In the genomic region with DNA sequence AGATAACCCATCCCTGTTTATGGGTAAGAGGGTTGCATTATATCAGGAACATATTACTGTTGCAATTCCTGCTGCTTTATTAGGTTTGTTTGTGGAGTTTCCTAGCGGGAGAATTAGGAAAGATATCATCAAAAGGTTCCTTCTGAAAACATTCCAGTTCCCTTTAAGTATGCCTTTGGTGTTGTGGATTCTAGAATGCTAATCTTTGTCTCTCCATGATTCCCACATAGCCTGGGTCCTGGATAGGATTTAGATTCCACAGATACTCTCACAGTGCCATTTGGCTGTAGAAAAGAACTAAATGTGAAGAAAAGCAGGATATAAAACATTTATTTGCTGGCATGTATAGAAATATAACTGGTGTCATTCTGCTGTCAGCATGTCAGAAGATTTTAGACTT, we compare ENCODE assay signal across 23 cellular contexts.
"Had no signal": no experiment of that assay in that cellular context is flagged by ENCODE, and none has a peak within 500 bp of the region (broad histone marks: within the 10 kb centered on the region; RNA-seq: fewer than 3 reads in every experiment).

No MANE protein-coding gene starts in this region.

- H3K27me3 ChIP-seq: esophagus squamous epithelium, gastrocnemius medialis, heart right ventricle, left lung had no signal

- H3K4me1 ChIP-seq: esophagus squamous epithelium, gastrocnemius medialis, heart right ventricle, left lung, lower lobe of right lung had no signal

- H3K4me3 Mint-ChIP-seq: naive thymus-derived CD4-positive, alpha-beta T cell had no signal

- H3K27ac ChIP-seq: coronary artery, dorsolateral prefrontal cortex, epithelial cell of prostate, esophagus squamous epithelium, gastrocnemius medialis, heart right ventricle, left lung, lower lobe of right lung had no signal

- H3K9me3 ChIP-seq: esophagus squamous epithelium, gastrocnemius medialis, left lung, lower lobe of right lung had no signal

- ATAC-seq: esophagus mucosa; gastrocnemius medialis; heart right ventricle; left cardiac atrium; left lung; left ventricle myocardium superior; lower lobe of right lung; naive thymus-derived CD4-positive, alpha-beta T cell had no signal

- H3K36me3 ChIP-seq: esophagus squamous epithelium, gastrocnemius medialis, heart right ventricle, left lung, lower lobe of right lung had no signal

- H3K4me1 Mint-ChIP-seq: naive thymus-derived CD4-positive, alpha-beta T cell had no signal

- DNase-seq: dermis blood vessel endothelial cell; dorsolateral prefrontal cortex; effector CD4-positive, alpha-beta T cell; effector memory CD4-positive, alpha-beta T cell; erythroblast; esophagus squamous epithelium; foreskin fibroblast; foreskin melanocyte; gastrocnemius medialis; glutamatergic neuron; head of caudate nucleus; heart right ventricle; hippocampal formation; left cardiac atrium; left lung; left ventricle myocardium superior; lower lobe of right lung; mesenchymal stem cell; midbrain; naive thymus-derived CD4-positive, alpha-beta T cell had no signal

- H3K4me3 ChIP-seq: coronary artery, dorsolateral prefrontal cortex, esophagus squamous epithelium, gastrocnemius medialis, heart right ventricle, left lung, lower lobe of right lung had no signal

- H3K27ac Mint-ChIP-seq: naive thymus-derived CD4-positive, alpha-beta T cell had no signal

- H3K27me3 Mint-ChIP-seq: naive thymus-derived CD4-positive, alpha-beta T cell had no signal
